ENCODE assay signal across 1 cellular context in genomic region chr2:33521791-33522281, GRCh38.
TF ChIP-seq lines count a peak whose summit lies in the region.

No MANE protein-coding gene starts in this region.

TF ChIP-seq in SK-N-SH, 30 proteins besides CTCF, POLR2A, EP300 and RAD21 (continued from another document):
- TF ChIP-seq, protein P1, sequence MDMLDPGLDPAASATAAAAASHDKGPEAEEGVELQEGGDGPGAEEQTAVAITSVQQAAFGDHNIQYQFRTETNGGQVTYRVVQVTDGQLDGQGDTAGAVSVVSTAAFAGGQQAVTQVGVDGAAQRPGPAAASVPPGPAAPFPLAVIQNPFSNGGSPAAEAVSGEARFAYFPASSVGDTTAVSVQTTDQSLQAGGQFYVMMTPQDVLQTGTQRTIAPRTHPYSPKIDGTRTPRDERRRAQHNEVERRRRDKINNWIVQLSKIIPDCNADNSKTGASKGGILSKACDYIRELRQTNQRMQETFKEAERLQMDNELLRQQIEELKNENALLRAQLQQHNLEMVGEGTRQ (IDR thresholded peaks at IDR 0.05; ENCODE audit: borderline replicate concordance, low read depth, low read length) = no peak
- no peak for TF ChIP-seq ELF1 (IDR thresholded peaks at IDR 0.05)
- TF ChIP-seq USF1 (IDR thresholded peaks at IDR 0.05; ENCODE audit: borderline replicate concordance, low read depth) = no peak
- no peak for TF ChIP-seq EZH2phosphoT487 (IDR thresholded peaks at IDR 0.05; ENCODE audit: borderline replicate concordance, low read depth)
- no peak for TF ChIP-seq GATA2 (CRISPR knock-in tag; IDR thresholded peaks at IDR 0.05)
- no peak for TF ChIP-seq RXRA (IDR thresholded peaks at IDR 0.05; ENCODE audit: borderline replicate concordance, low read depth)
- no peak for TF ChIP-seq FOXM1 (IDR thresholded peaks at IDR 0.05; ENCODE audit: low read depth)
- no peak for TF ChIP-seq MXI1 (IDR thresholded peaks at IDR 0.05; ENCODE audit: low read depth, low read length)
